ENCODE assay signal across 10 cellular contexts in the genomic region with DNA sequence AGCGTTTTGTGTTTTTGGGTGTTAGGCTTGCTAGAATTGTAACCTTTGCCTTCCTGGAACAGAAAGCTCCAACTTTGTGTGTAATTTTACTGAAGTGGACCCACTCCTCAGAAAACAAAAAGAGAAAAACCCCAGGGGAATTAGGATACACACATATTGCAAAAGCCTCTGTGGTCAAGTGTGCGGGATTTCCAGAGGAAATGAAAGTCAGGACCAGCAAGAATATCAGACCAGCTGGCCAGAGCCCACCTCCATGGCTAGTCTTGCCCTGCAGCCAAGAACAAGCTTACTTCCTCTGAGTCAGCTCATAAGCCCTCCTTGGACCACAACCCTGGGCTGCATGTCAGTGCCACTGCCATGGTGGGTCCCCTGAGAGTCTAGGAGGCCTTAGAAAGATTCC. TPM values are rescaled to one million over a fixed set of nuclear protein-coding genes. Genes with fewer than 3 reads are reported as not detected.
DNase-seq lines count a peak whose midpoint lies in the region; ATAC-seq and TF ChIP-seq lines count a peak whose summit lies in the region.
"Had no signal": no experiment of that assay in that cellular context is flagged by ENCODE, and none has a peak within 500 bp of the region (broad histone marks: within the 10 kb centered on the region; RNA-seq: fewer than 3 reads in every experiment).

No MANE protein-coding gene starts in this region.

- H3K4ac ChIP-seq in IMR-90 (ENCODE audit: low read depth, low read length), result no peak overlapping the region
- H3K4ac ChIP-seq in trophoblast cell (ENCODE audit: low read depth, low read length), result no peak overlapping the region

- H4K5ac ChIP-seq in IMR-90 (ENCODE audit: low read depth, low read length), result no peak overlapping the region

- POLR2A ChIA-PET in IMR-90 (lab: Charles Lee; ENCODE audit: unreplicated experiment), result no interaction called here

- no peak overlapping the region for H2BK120ac ChIP-seq in IMR-90 (ENCODE audit: low read depth, low read length)
- H2BK120ac ChIP-seq in trophoblast cell (ENCODE audit: insufficient read depth, low read length, poor library complexity), result no peak overlapping the region

- DNase-seq in GM03348 (ENCODE audit: low spot score) (peak; percentile 75), IMR-90 (peak; percentile 82), dermis blood vessel endothelial cell (peak; percentile 80), trophoblast cell (peak; percentile 13 to 49), DMS53 (lab: John Stamatoyannopoulos, UW) (no peak), T-helper 2 cell (no peak)
- DNase-seq in effector memory CD8-positive, alpha-beta T cell, result no peak
- no peak for DNase-seq in stimulated activated CD4-positive, alpha-beta T cell treated with anti-CD3 and anti-CD28 coated beads, Interleukin-4, amount 100 ng/mL, for 24 hours
- DNase-seq: small intestine had no signal

- peaks cover 8 to 12% of the 10 kb centered on the region in 2 donors for H3K27me3 Mint-ChIP-seq in effector memory CD8-positive, alpha-beta T cell

- no peak overlapping the region for H2BK15ac ChIP-seq in IMR-90 (ENCODE audit: low read depth, low read length)

- BruUV-seq in IMR-90 (replicated peaks; lab: Mats Ljungman, UMichigan), result no TSS peak

- peaks cover 5% of the 10 kb centered on the region; the same call in 1 of the 2 replicates for H3K4me1 ChIP-seq in IMR-90 (ENCODE audit: control insufficient read depth, insufficient read depth, low read length)
- H3K4me1 ChIP-seq in trophoblast cell (ENCODE audit: control insufficient read depth in 1 of 2, insufficient read depth in 2 of 2, low read length in 2 of 2), result peaks cover 0 to 2% of the 10 kb centered on the region in 2 experiments

- H2BK12ac ChIP-seq in trophoblast cell (ENCODE audit: low read length), result no peak overlapping the region

- H3K36me3 ChIP-seq in IMR-90 (ENCODE audit: control insufficient read depth, insufficient read depth, low read length), result no peaks in the 10 kb centered on the region
- no peaks in the 10 kb centered on the region for H3K36me3 ChIP-seq in trophoblast cell (ENCODE audit: control insufficient read depth in 1 of 2, insufficient read depth in 2 of 2, low read length in 2 of 2)

- H3K36me3 Mint-ChIP-seq in effector memory CD8-positive, alpha-beta T cell (ENCODE audit: insufficient read depth), result no peaks in the 10 kb centered on the region

- no peak overlapping the region for H3K27ac Mint-ChIP-seq in effector memory CD8-positive, alpha-beta T cell

- no peak overlapping the region for H2BK20ac ChIP-seq in IMR-90 (ENCODE audit: low read depth, low read length)

- no peak for TF ChIP-seq CTCF in IMR-90 (conservative IDR thresholded peaks at IDR 0.05; ENCODE audit: low read depth, low read length)

- H3K27ac ChIP-seq in IMR-90 (ENCODE audit: insufficient read depth, low read length), result no peak overlapping the region
- H3K27ac ChIP-seq in trophoblast cell (ENCODE audit: low read depth, low read length), result no peak overlapping the region

- peak; percentile 51 for ATAC-seq in IMR-90 (ENCODE audit: low read depth)
- no peak for ATAC-seq in effector memory CD8-positive, alpha-beta T cell (replicated peaks)
- ATAC-seq: activated CD4-positive, CD25-positive, alpha-beta regulatory T cell treated with anti-CD3 and anti-CD28 coated beads, Interleukin-2, amount 50 U/mL, for 24 hours had no signal

- no peaks in the 10 kb centered on the region for H3K4me1 Mint-ChIP-seq in effector memory CD8-positive, alpha-beta T cell (ENCODE audit: low read depth in 2 of 2)

- H3K9ac ChIP-seq in IMR-90 (ENCODE audit: low read depth, low read length) (no peak overlapping the region), trophoblast cell (ENCODE audit: low read length) (no peak overlapping the region)

- H3K14ac ChIP-seq in IMR-90 (replicated peaks; ENCODE audit: low read depth, low read length) (no peak overlapping the region), trophoblast cell (ENCODE audit: low read length) (no peak overlapping the region)

- H3K27me3 ChIP-seq in IMR-90 (ENCODE audit: control insufficient read depth, insufficient read depth, low read length) (no peaks in the 10 kb centered on the region), trophoblast cell (ENCODE audit: insufficient read depth, low read length) (no peaks in the 10 kb centered on the region)

- H3K79me1 ChIP-seq in IMR-90 (ENCODE audit: low read depth in 1 of 2, low read length in 2 of 2) (no peaks in the 10 kb centered on the region), trophoblast cell (ENCODE audit: low read length) (no peaks in the 10 kb centered on the region)

- dilution Hi-C loops in IMR-90 (cut with HindIII; ENCODE audit: low sequenced_read_pairs, unreplicated experiment), result no loop called here

- H3K9me1 ChIP-seq in IMR-90 (ENCODE audit: insufficient read depth, low read length), result no peaks in the 10 kb centered on the region

- H2BK5ac ChIP-seq in IMR-90 (ENCODE audit: low read depth, low read length, poor library complexity, severe bottlenecking) (no peak overlapping the region), trophoblast cell (ENCODE audit: low read depth, low read length, poor library complexity) (no peak overlapping the region)

- H3K4me2 ChIP-seq in IMR-90 (ENCODE audit: low read depth, low read length) (no peak overlapping the region), trophoblast cell (ENCODE audit: low read length) (no peak overlapping the region)

- no peak overlapping the region for H3K4me3 ChIP-seq in IMR-90 (ENCODE audit: insufficient read depth, low read depth, low read length)
- no peak overlapping the region for H3K4me3 ChIP-seq in trophoblast cell (ENCODE audit: low read depth, low read length)

- peak overlapping the region; percentile 74 for H2AFZ ChIP-seq in IMR-90 (replicated peaks; ENCODE audit: low read length, poor library complexity)
- no peak overlapping the region for H2AFZ ChIP-seq in trophoblast cell (ENCODE audit: insufficient read depth, low read length, poor library complexity)

- no peak overlapping the region for H3K18ac ChIP-seq in IMR-90 (ENCODE audit: low read depth, low read length)
- no peak overlapping the region for H3K18ac ChIP-seq in trophoblast cell (ENCODE audit: low read length)

- H3K23ac ChIP-seq in IMR-90 (ENCODE audit: low read depth, low read length), result no peak overlapping the region
- no peak overlapping the region for H3K23ac ChIP-seq in trophoblast cell (ENCODE audit: low read length)

- no CpG with 5 or more reads among the region's 2 CpGs for WGBS in IMR-90 (ENCODE audit: extremely low coverage in 2 of 2, insufficient read length in 1 of 2), 2 experiments
- no CpG with 5 or more reads among the region's 2 CpGs for WGBS in trophoblast cell (ENCODE audit: extremely low coverage, insufficient coverage, insufficient read length)

- no peak overlapping the region for H2AK5ac ChIP-seq in IMR-90 (ENCODE audit: low read depth, low read length)
- no peak overlapping the region for H2AK5ac ChIP-seq in trophoblast cell (ENCODE audit: low read length)

- in situ Hi-C loops in IMR-90 (cut with MboI; ENCODE audit: low sequenced_read_pairs), result no loop called here

- intact Hi-C loops in IMR-90 (cut with micrococcal nuclease), result no loop called here

- no peak overlapping the region for H3K4me3 Mint-ChIP-seq in effector memory CD8-positive, alpha-beta T cell

- H2AK9ac ChIP-seq in IMR-90 (replicated peaks; ENCODE audit: low read depth, low read length, poor library complexity), result no peak overlapping the region

- H3K9me3 ChIP-seq in IMR-90 (ENCODE audit: control insufficient read depth, insufficient read depth, low read length) (peaks cover 3% of the 10 kb centered on the region), trophoblast cell (ENCODE audit: insufficient read depth, low read depth, low read length) (peaks cover 4% of the 10 kb centered on the region)

- CTCF ChIA-PET in IMR-90 (lab: Yijun Ruan, JAX), result interaction anchor here (1.4 kb wide), 1 partner anchor 57 kb away, joined by 4 read pairs; no protein-coding TSS in a partner anchor

- no peaks in the 10 kb centered on the region for H4K20me1 ChIP-seq in IMR-90 (ENCODE audit: insufficient read depth, low read length)

- H4K12ac ChIP-seq in trophoblast cell (ENCODE audit: low read depth, low read length), result no peak overlapping the region

- no peak for TF ChIP-seq RAD21 in IMR-90 (IDR thresholded peaks at IDR 0.05; ENCODE audit: low read length)

- H4K91ac ChIP-seq in IMR-90 (ENCODE audit: insufficient read depth, low read depth, low read length), result no peak overlapping the region
- no peak overlapping the region for H4K91ac ChIP-seq in trophoblast cell (ENCODE audit: low read depth, low read length)

- no peak for TF ChIP-seq POLR2A in IMR-90 (IDR thresholded peaks at IDR 0.05; ENCODE audit: low read depth, low read length)

- H4K8ac ChIP-seq in IMR-90 (ENCODE audit: low read depth in 2 of 2, low read length in 2 of 2) (no peak overlapping the region), trophoblast cell (ENCODE audit: low read depth, low read length) (no peak overlapping the region)

- H3K9me3 Mint-ChIP-seq in effector memory CD8-positive, alpha-beta T cell, result peaks cover 0 to 1% of the 10 kb centered on the region in 2 donors

- H3K79me2 ChIP-seq in trophoblast cell (ENCODE audit: control insufficient read depth, insufficient read depth, low read length, poor library complexity), result no peaks in the 10 kb centered on the region

- H3K56ac ChIP-seq in IMR-90 (ENCODE audit: extremely low read depth, insufficient read depth, low read length), result no peak overlapping the region

TF ChIP-seq in IMR-90, 13 proteins besides CTCF, POLR2A, EP300 and RAD21:
- TF ChIP-seq CEBPB (IDR thresholded peaks at IDR 0.05; ENCODE audit: low read depth, low read length), result 0 out of 2 replicates have a peak, but pooled peaks have one; percentile 21
- TF ChIP-seq BHLHE40 (IDR thresholded peaks at IDR 0.05; ENCODE audit: low read depth, low read length), result no peak
TF ChIP-seq in IMR-90: peak in this region for 1.

RNA-seq across cellular contexts. Expression of gene FTH1, which starts 37.0 kb away (rescaled TPM):
- total RNA-seq in IMR-90 (2012; rRNA removed), result 344 and 385 TPM in 2 replicates
- polyA plus RNA-seq in IMR-90 (2012; rRNA removed), result 2,453 and 2,516 TPM in 2 replicates
- polyA plus RNA-seq in IMR-90 (2012; cell fraction: cytosol; rRNA removed), result 1,842 and 5,333 TPM in 2 replicates
- 767 and 934 TPM in 2 replicates for polyA plus RNA-seq in IMR-90 (2012; cell fraction: nucleus; rRNA removed; ENCODE audit: low replicate concordance)
- total RNA-seq in dermis blood vessel endothelial cell, result 742 and 1,944 TPM in 2 replicates
- 4,036 and 4,076 TPM in 2 replicates for polyA plus RNA-seq in trophoblast cell (2013)

RNA-seq across cellular contexts. Expression of gene BEST1, which starts 54.3 kb away (rescaled TPM):
- 0.83 and 0.90 TPM in 2 replicates for total RNA-seq in IMR-90 (2012; rRNA removed)
- 1.2 and 1.4 TPM in 2 replicates for polyA plus RNA-seq in IMR-90 (2012; rRNA removed)
- polyA plus RNA-seq in IMR-90 (2012; cell fraction: cytosol; rRNA removed), result 0.44 and 1.1 TPM in 2 replicates
- 6.3 and 7.2 TPM in 2 replicates for polyA plus RNA-seq in IMR-90 (2012; cell fraction: nucleus; rRNA removed; ENCODE audit: low replicate concordance)
- 0.05 TPM in 1 of 2 replicates, not detected in the other for total RNA-seq in dermis blood vessel endothelial cell
- polyA plus RNA-seq in trophoblast cell (2013), result 0.93 and 1.1 TPM in 2 replicates

Comparison
In these comparisons a context has a peak if more than half of its experiments do, and no peak if none do; other contexts are left out.
1. DNase-seq: peak in GM03348 (single experiment), IMR-90 (single experiment), dermis blood vessel endothelial cell (single experiment) and trophoblast cell (2 of 2); none in DMS53 (single experiment), T-helper 2 cell (0 of 5), effector memory CD8-positive, alpha-beta T cell (0 of 3) and stimulated activated CD4-positive, alpha-beta T cell treated with anti-CD3 and anti-CD28 coated beads, Interleukin-4, amount 100 ng/mL, for 24 hours (single experiment).